ENCODE assay signal across 21 cellular contexts in genomic region chr16:79644977-79645667, GRCh38. TPM values are rescaled to one million over a fixed set of nuclear protein-coding genes. Genes with fewer than 3 reads are reported as not detected.
DNase-seq lines count a peak whose midpoint lies in the region; ATAC-seq and TF ChIP-seq lines count a peak whose summit lies in the region.
"Had no signal": no experiment of that assay in that cellular context is flagged by ENCODE, and none has a peak within 500 bp of the region (broad histone marks: within the 10 kb centered on the region; RNA-seq: fewer than 3 reads in every experiment).

No MANE protein-coding gene starts in this region.

- WGBS in trophoblast cell (ENCODE audit: extremely low coverage, insufficient coverage, insufficient read length) = no CpG with 5 or more reads among the region's 6 CpGs

- peak overlapping the region; percentile 21 for H3K27ac Mint-ChIP-seq in MCF 10A (ENCODE audit: low read depth, unreplicated experiment)

- H3K79me2 ChIP-seq in trophoblast cell (ENCODE audit: control insufficient read depth, insufficient read depth, low read length, poor library complexity) = no peaks in the 10 kb centered on the region

- no peak overlapping the region for H3K9ac ChIP-seq in trophoblast cell (ENCODE audit: low read length)

- no peaks in the 10 kb centered on the region for H3K36me3 Mint-ChIP-seq in MCF 10A (ENCODE audit: insufficient read depth, unreplicated experiment)

- H3K14ac ChIP-seq in trophoblast cell (ENCODE audit: low read length) = no peak overlapping the region

- no peak overlapping the region for H2AFZ ChIP-seq in trophoblast cell (ENCODE audit: insufficient read depth, low read length, poor library complexity)
- H2AFZ ChIP-seq: PC-9 had no signal

- TF ChIP-seq POLR2A in breast epithelium (IDR thresholded peaks at IDR 0.05) = no peak

- H4K12ac ChIP-seq in trophoblast cell (ENCODE audit: low read depth, low read length) = no peak overlapping the region

- H3K4me2 ChIP-seq in trophoblast cell (ENCODE audit: low read length) = no peak overlapping the region
- H3K4me2 ChIP-seq: PC-9 had no signal

- peaks cover 22% of the 10 kb centered on the region for H3K4me1 Mint-ChIP-seq in MCF 10A (ENCODE audit: insufficient read depth, unreplicated experiment)

- no peak overlapping the region for H3K18ac ChIP-seq in trophoblast cell (ENCODE audit: low read length)

- no peak overlapping the region for H3K4ac ChIP-seq in trophoblast cell (ENCODE audit: low read depth, low read length)

- H3K9me3 ChIP-seq in breast epithelium = no peaks in the 10 kb centered on the region
- H3K9me3 ChIP-seq in trophoblast cell (ENCODE audit: insufficient read depth, low read depth, low read length) = no peaks in the 10 kb centered on the region
- no peaks in the 10 kb centered on the region for H3K9me3 ChIP-seq in WERI-Rb-1 (ENCODE audit: severe bottlenecking)

- H3K4me3 ChIP-seq in breast epithelium = no peak overlapping the region
- H3K4me3 ChIP-seq in epithelial cell of proximal tubule (ENCODE audit: low read depth, low read length) = no peak overlapping the region
- no peak overlapping the region for H3K4me3 ChIP-seq in trophoblast cell (ENCODE audit: low read depth, low read length)
- H3K4me3 ChIP-seq in WERI-Rb-1 (ENCODE audit: low read depth, low read length) = no peak overlapping the region
- H3K4me3 ChIP-seq: PC-9 had no signal

- POLR2A ChIA-PET in MCF 10A (lab: Yijun Ruan, JAX) = interaction anchor here (0.7 kb wide), 1 partner anchor 15 kb away, joined by 3 read pairs; no protein-coding TSS in a partner anchor

- H2BK120ac ChIP-seq in trophoblast cell (ENCODE audit: insufficient read depth, low read length, poor library complexity) = no peak overlapping the region

- H3K27me3 Mint-ChIP-seq in MCF 10A (ENCODE audit: insufficient read depth, unreplicated experiment) = no peaks in the 10 kb centered on the region

- ATAC-seq in left colon = no peak

- H3K4me1 ChIP-seq in breast epithelium (no peaks in the 10 kb centered on the region), trophoblast cell (ENCODE audit: control insufficient read depth in 1 of 2, insufficient read depth in 2 of 2, low read length in 2 of 2) (no peaks in the 10 kb centered on the region)

- no peaks in the 10 kb centered on the region for H3K36me3 ChIP-seq in breast epithelium
- no peaks in the 10 kb centered on the region for H3K36me3 ChIP-seq in trophoblast cell (ENCODE audit: control insufficient read depth in 1 of 2, insufficient read depth in 2 of 2, low read length in 2 of 2)
- H3K36me3 ChIP-seq in WERI-Rb-1 = no peaks in the 10 kb centered on the region

- no peak for DNase-seq in MCF 10A (ENCODE audit: unreplicated experiment)
- no peak for DNase-seq in breast epithelium (ENCODE audit: low spot score in 2 of 2)
- peak; percentile 48 for DNase-seq in epithelial cell of proximal tubule (ENCODE audit: low read depth)
- DNase-seq in trophoblast cell = peak; percentile 80
- no peak for DNase-seq in left colon
- DNase-seq in iPS-NIHi7 (ENCODE audit: extremely low spot score) = no peak
- DNase-seq in WERI-Rb-1 = no peak
- DNase-seq in NCI-H524 (lab: John Stamatoyannopoulos, UW) = no peak
- DNase-seq: 8988T; EL; H7; NCI-H1092; NCI-H1694; NCI-H2107; NCI-H226; NCI-H69; NK-92 treated with Interleukin-12 subunit alpha and Interleukin-12 subunit beta, amount 100 ng/mL, for 24 hours; PC-9; Right ventricle myocardium superior had no signal

- TF ChIP-seq CTCF in MCF 10A (IDR thresholded peaks at IDR 0.05; ENCODE audit: unreplicated experiment) (no peak), breast epithelium (IDR thresholded peaks at IDR 0.05) (no peak), epithelial cell of proximal tubule (conservative IDR thresholded peaks at IDR 0.05; ENCODE audit: low read depth, low read length) (no peak), WERI-Rb-1 (IDR thresholded peaks at IDR 0.05; ENCODE audit: low read depth, low read length) (no peak)

- BruUV-seq in MCF 10A (replicated peaks; lab: Mats Ljungman, UMichigan) = no TSS peak

- H3K9me3 Mint-ChIP-seq in MCF 10A (ENCODE audit: unreplicated experiment) = no peaks in the 10 kb centered on the region

- CTCF ChIA-PET in MCF 10A (lab: Yijun Ruan, JAX) = no interaction called here

- no peak overlapping the region for H4K8ac ChIP-seq in trophoblast cell (ENCODE audit: low read depth, low read length)

- no peaks in the 10 kb centered on the region for H3K79me1 ChIP-seq in trophoblast cell (ENCODE audit: low read length)

- H2AK5ac ChIP-seq in trophoblast cell (ENCODE audit: low read length) = no peak overlapping the region

- no peak overlapping the region for H4K91ac ChIP-seq in trophoblast cell (ENCODE audit: low read depth, low read length)

- intact Hi-C loops in MCF 10A (cut with micrococcal nuclease) = no loop called here
- intact Hi-C loops in breast epithelium (cut with DNase I; ENCODE audit: low total_unique reads) = no loop called here
- intact Hi-C loops in left colon (cut with DNase I, micrococcal nuclease) = no loop called here

- no peak overlapping the region for H3K4me3 Mint-ChIP-seq in MCF 10A (ENCODE audit: unreplicated experiment)

- H3K23ac ChIP-seq in trophoblast cell (ENCODE audit: low read length) = no peak overlapping the region

- no peak overlapping the region for H2BK5ac ChIP-seq in trophoblast cell (ENCODE audit: low read depth, low read length, poor library complexity)

- H3K27me3 ChIP-seq in breast epithelium = no peaks in the 10 kb centered on the region
- no peaks in the 10 kb centered on the region for H3K27me3 ChIP-seq in trophoblast cell (ENCODE audit: insufficient read depth, low read length)
- H3K27me3 ChIP-seq in WERI-Rb-1 (ENCODE audit: insufficient read depth, low read depth, severe bottlenecking) = peaks cover 89% of the 10 kb centered on the region

- no peak overlapping the region for H2BK12ac ChIP-seq in trophoblast cell (ENCODE audit: low read length)

- H3K27ac ChIP-seq in breast epithelium (no peak overlapping the region), trophoblast cell (ENCODE audit: low read depth, low read length) (no peak overlapping the region), WERI-Rb-1 (no peak overlapping the region)
- H3K27ac ChIP-seq: C4-2B, HL-60, PC-9 had no signal

RNA-seq across cellular contexts. Expression of gene MAF, which starts 44.6 kb away (rescaled TPM):
- total RNA-seq in MCF 10A (2022) = 0.47 and 0.96 TPM in 2 replicates
- total RNA-seq in breast epithelium = 10 to 100 TPM; 21.8 to 66.6 (median 37.0) TPM
- total RNA-seq in epithelial cell of proximal tubule = 0.58 and 7.3 TPM in 2 replicates
- 13.3 and 14.9 TPM in 2 replicates for polyA plus RNA-seq in trophoblast cell (2013)
- 10 to 100 TPM; 11.7 to 30.3 TPM for total RNA-seq in left colon
- total RNA-seq: PC-9 had no signal

Comparison
In these comparisons a context has a peak if more than half of its experiments do, and no peak if none do; other contexts are left out.
1. DNase-seq: peak in epithelial cell of proximal tubule (single experiment) and trophoblast cell (2 of 2); none in MCF 10A (single experiment), breast epithelium (0 of 2), left colon (0 of 2), iPS-NIHi7 (single experiment), WERI-Rb-1 (single experiment) and NCI-H524 (0 of 2).